ENCODE assay signal across 23 cellular contexts in the genomic region with DNA sequence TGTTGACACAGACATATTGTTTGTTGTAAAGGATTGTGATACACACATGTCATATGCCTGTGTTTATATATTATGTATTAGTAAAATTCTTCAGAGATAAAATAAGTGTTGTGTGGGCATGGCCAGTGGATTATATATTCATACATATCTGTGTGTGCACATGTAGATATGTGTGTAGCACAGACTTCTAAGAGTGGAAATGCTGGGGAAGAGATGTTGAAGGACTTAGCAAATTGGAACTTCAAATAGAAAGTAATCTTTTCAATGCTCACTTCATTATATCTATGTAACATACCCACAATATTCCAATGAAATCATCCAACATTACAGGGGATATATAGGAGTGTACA.
DNase-seq lines count a peak whose midpoint lies in the region; ATAC-seq, FAIRE-seq and TF ChIP-seq lines count a peak whose summit lies in the region.
"Had no signal": no experiment of that assay in that cellular context is flagged by ENCODE, and none has a peak within 500 bp of the region (broad histone marks: within the 10 kb centered on the region; RNA-seq: fewer than 3 reads in every experiment).

No MANE protein-coding gene starts in this region.

- no peak overlapping the region for H4K91ac ChIP-seq in mesenchymal stem cell (ENCODE audit: low read length)

- H3K36me3 ChIP-seq in Caco-2 (ENCODE audit: control insufficient read depth, insufficient read depth, low read length), result no peaks in the 10 kb centered on the region
- H3K36me3 ChIP-seq in endodermal cell (ENCODE audit: control insufficient read depth, insufficient read depth, low read length), result peaks cover 3% of the 10 kb centered on the region
- H3K36me3 ChIP-seq in mesenchymal stem cell (ENCODE audit: control insufficient read depth in 1 of 2, insufficient read depth in 2 of 2, low read depth in 1 of 2, low read length in 2 of 2), result no peaks in the 10 kb centered on the region
- no peaks in the 10 kb centered on the region for H3K36me3 ChIP-seq in pancreas
- H3K36me3 ChIP-seq: BLaER1 treated with 17β-estradiol and CSF1 and Interleukin-3, amounts not matched to agents 10 nM and 100 nM had no signal

- H2BK12ac ChIP-seq in mesenchymal stem cell (ENCODE audit: low read length in 2 of 2), result no peak overlapping the region

- POLR2A ChIA-PET in Caco-2 (lab: Charles Lee), result no interaction called here

- FAIRE-seq in pancreas (lab: Jason Lieb, UNC), result no peak
- FAIRE-seq: A549, GM12878, GM12892, GM18507 had no signal

- TF ChIP-seq CTCF in Caco-2 (IDR thresholded peaks at IDR 0.05; ENCODE audit: insufficient read depth in 1 of 2, low read depth in 1 of 2, low read length in 1 of 2, severe bottlenecking in 1 of 2, unreplicated experiment in 1 of 2), result no peak
- TF ChIP-seq CTCF in endodermal cell (conservative IDR thresholded peaks at IDR 0.05), result no peak
- no peak for TF ChIP-seq CTCF in pancreas (IDR thresholded peaks at IDR 0.05)

- H3K4me1 ChIP-seq in Caco-2 (peaks cover 30% of the 10 kb centered on the region), endodermal cell (ENCODE audit: control insufficient read depth, insufficient read depth, low read length) (peaks cover 4% of the 10 kb centered on the region), mesenchymal stem cell (ENCODE audit: control insufficient read depth, insufficient read depth, low read depth, low read length) (no peaks in the 10 kb centered on the region), pancreas (peaks cover 0 to 12% (median 10%) of the 10 kb centered on the region in 3 donors)
- H3K4me1 ChIP-seq: A549; BLaER1 treated with 17β-estradiol and CSF1 and Interleukin-3, amounts not matched to agents 10 nM and 100 nM had no signal

- H2BK120ac ChIP-seq in mesenchymal stem cell (ENCODE audit: low read depth, low read length), result no peak overlapping the region

- peak overlapping the region; percentile 58 for H3K27ac Mint-ChIP-seq in Caco-2 (ENCODE audit: unreplicated experiment)
- H3K27ac Mint-ChIP-seq in endodermal cell, result no peak overlapping the region
- no peak overlapping the region for H3K27ac Mint-ChIP-seq in activated T-cell treated with anti-CD3 and anti-CD28 coated beads, Interleukin-2, amount 50 U/mL, for 24 hours
- H3K27ac Mint-ChIP-seq: B cell; CD4-positive, alpha-beta T cell; CD8-positive, alpha-beta T cell had no signal

- no peak overlapping the region for H3K4me2 ChIP-seq in mesenchymal stem cell (ENCODE audit: low read length, poor library complexity, severe bottlenecking)
- H3K4me2 ChIP-seq: A549; BLaER1 treated with 17β-estradiol and CSF1 and Interleukin-3, amounts not matched to agents 10 nM and 100 nM had no signal

- no peaks in the 10 kb centered on the region for H3K27me3 ChIP-seq in Caco-2 (replicated peaks; ENCODE audit: control insufficient read depth, insufficient read depth, low read length)
- no peaks in the 10 kb centered on the region for H3K27me3 ChIP-seq in endodermal cell (ENCODE audit: control insufficient read depth, insufficient read depth, low read length, poor library complexity, severe bottlenecking)
- H3K27me3 ChIP-seq in mesenchymal stem cell (ENCODE audit: control insufficient read depth in 1 of 2, insufficient read depth in 1 of 2, low read length in 2 of 2), result no peaks in the 10 kb centered on the region
- peaks cover 0 to 2% (median 0%) of the 10 kb centered on the region in 4 donors for H3K27me3 ChIP-seq in pancreas
- H3K27me3 ChIP-seq: BLaER1 treated with 17β-estradiol and CSF1 and Interleukin-3, amounts not matched to agents 10 nM and 100 nM had no signal

- H3K36me3 Mint-ChIP-seq in Caco-2 (ENCODE audit: insufficient read depth, unreplicated experiment) (peaks cover 14% of the 10 kb centered on the region), endodermal cell (ENCODE audit: low read depth) (no peaks in the 10 kb centered on the region)
- no peaks in the 10 kb centered on the region for H3K36me3 Mint-ChIP-seq in activated T-cell treated with anti-CD3 and anti-CD28 coated beads, Interleukin-2, amount 50 U/mL, for 24 hours (ENCODE audit: low read depth)
- H3K36me3 Mint-ChIP-seq: CD8-positive, alpha-beta T cell had no signal

- no peak overlapping the region for H3K14ac ChIP-seq in mesenchymal stem cell (ENCODE audit: low read length in 2 of 2)

- peaks cover 4% of the 10 kb centered on the region; the same call in 1 of the 2 replicates for H3K9me3 ChIP-seq in Caco-2
- peaks cover 16% of the 10 kb centered on the region for H3K9me3 ChIP-seq in endodermal cell (ENCODE audit: control insufficient read depth, low read length)
- H3K9me3 ChIP-seq in mesenchymal stem cell (ENCODE audit: control insufficient read depth, low read length), result no peaks in the 10 kb centered on the region
- no peaks in the 10 kb centered on the region for H3K9me3 ChIP-seq in pancreas
- H3K9me3 ChIP-seq: A549; BLaER1 treated with 17β-estradiol and CSF1 and Interleukin-3, amounts not matched to agents 10 nM and 100 nM had no signal

- H3K4me3 Mint-ChIP-seq in Caco-2 (ENCODE audit: unreplicated experiment), result peak overlapping the region; percentile 28
- H3K4me3 Mint-ChIP-seq in endodermal cell, result no peak overlapping the region
- no peak overlapping the region for H3K4me3 Mint-ChIP-seq in activated T-cell treated with anti-CD3 and anti-CD28 coated beads, Interleukin-2, amount 50 U/mL, for 24 hours
- H3K4me3 Mint-ChIP-seq: B cell; CD4-positive, alpha-beta T cell; CD8-positive, alpha-beta T cell had no signal

- H3K27ac ChIP-seq in endodermal cell (ENCODE audit: low read depth, low read length), result no peak overlapping the region
- H3K27ac ChIP-seq in mesenchymal stem cell (ENCODE audit: low read length, poor library complexity, severe bottlenecking), result peak overlapping the region; percentile 84
- H3K27ac ChIP-seq in pancreas, result no peak overlapping the region
- H3K27ac ChIP-seq: 22Rv1; A549; BLaER1 treated with 17β-estradiol and CSF1 and Interleukin-3, amounts not matched to agents 10 nM and 100 nM; C4-2B had no signal

- no peak for DNase-seq in Caco-2
- no peak for DNase-seq in endodermal cell
- no peak for DNase-seq in mesenchymal stem cell
- DNase-seq in pancreas, result no peak
- no peak for DNase-seq in midbrain (lab: John Stamatoyannopoulos, UW)
- no peak for DNase-seq in activated T-cell treated with anti-CD3 and anti-CD28 coated beads, Interleukin-2, amount 50 U/mL, for 24 hours
- no peak for DNase-seq in NCI-H526 treated with DMSO at 0.1 percent for 48 hours (lab: John Stamatoyannopoulos, UW)
- DNase-seq: AML-193; CD4-positive, alpha-beta T cell; CD8-positive, alpha-beta T cell; DMS 273 treated with DMSO at 0.1 percent for 48 hours; DMS79; DND-41; EL; GDM1 had no signal

- H3K4ac ChIP-seq in mesenchymal stem cell (ENCODE audit: low read depth in 1 of 2, low read length in 2 of 2), result no peak overlapping the region

- H2BK15ac ChIP-seq in mesenchymal stem cell (ENCODE audit: low read depth, poor library complexity, severe bottlenecking), result no peak overlapping the region

- H3K4me1 Mint-ChIP-seq in Caco-2 (ENCODE audit: low read depth, unreplicated experiment), result peaks cover 23% of the 10 kb centered on the region
- H3K4me1 Mint-ChIP-seq in endodermal cell, result peaks cover 18% of the 10 kb centered on the region
- no peaks in the 10 kb centered on the region for H3K4me1 Mint-ChIP-seq in activated T-cell treated with anti-CD3 and anti-CD28 coated beads, Interleukin-2, amount 50 U/mL, for 24 hours (ENCODE audit: low read depth)
- H3K4me1 Mint-ChIP-seq: B cell had no signal

- H3K18ac ChIP-seq in mesenchymal stem cell (ENCODE audit: low read depth in 1 of 2, low read length in 2 of 2), result no peak overlapping the region

- H2AFZ ChIP-seq in mesenchymal stem cell (ENCODE audit: low read depth, low read length), result no peak overlapping the region

- no peak overlapping the region for H2AK5ac ChIP-seq in mesenchymal stem cell (ENCODE audit: low read length, severe bottlenecking)

- CTCF ChIA-PET in Caco-2 (lab: Charles Lee), result interaction anchor here (0.6 to 0.7 kb wide), 2 partner anchors 27 to 35 kb away, joined by 3 read pairs; no protein-coding TSS in a partner anchor

- no peak overlapping the region for H4K8ac ChIP-seq in mesenchymal stem cell (ENCODE audit: low read length)

- H3K79me1 ChIP-seq in mesenchymal stem cell (replicated peaks; ENCODE audit: low read length, poor library complexity, severe bottlenecking), result no peaks in the 10 kb centered on the region

- H3K9ac ChIP-seq in endodermal cell (ENCODE audit: extremely low read depth, low read length, poor library complexity, severe bottlenecking), result no peak overlapping the region
- no peak overlapping the region for H3K9ac ChIP-seq in mesenchymal stem cell (ENCODE audit: low read length)
- H3K9ac ChIP-seq: BLaER1 treated with 17β-estradiol and CSF1 and Interleukin-3, amounts not matched to agents 10 nM and 100 nM had no signal

- H3K27me3 Mint-ChIP-seq in Caco-2 (ENCODE audit: insufficient read depth, unreplicated experiment) (no peaks in the 10 kb centered on the region), endodermal cell (ENCODE audit: insufficient read depth) (no peaks in the 10 kb centered on the region)
- peaks cover 5% of the 10 kb centered on the region for H3K27me3 Mint-ChIP-seq in activated T-cell treated with anti-CD3 and anti-CD28 coated beads, Interleukin-2, amount 50 U/mL, for 24 hours

- H2BK5ac ChIP-seq in mesenchymal stem cell (ENCODE audit: low read depth, low read length, poor library complexity, severe bottlenecking), result no peak overlapping the region

- H3K4me3 ChIP-seq in Caco-2 (ENCODE audit: low read depth, low read length) (no peak overlapping the region), endodermal cell (ENCODE audit: low read length) (peak overlapping the region; percentile 54), mesenchymal stem cell (ENCODE audit: insufficient read depth in 1 of 2, low read depth in 1 of 2, low read length in 2 of 2) (no peak overlapping the region), pancreas (no peak overlapping the region)
- H3K4me3 ChIP-seq: A549; BLaER1 treated with 17β-estradiol and CSF1 and Interleukin-3, amounts not matched to agents 10 nM and 100 nM; GM12878 had no signal

- ATAC-seq in pancreas, result peak; percentile 55 to 70 (median 62)
- ATAC-seq: A549; CD8-positive, alpha-beta T cell; GM12878 had no signal

- no TSS peak for BruUV-seq in Caco-2 (replicated peaks; lab: Mats Ljungman, UMichigan)

- no peak overlapping the region for H3K23ac ChIP-seq in mesenchymal stem cell (ENCODE audit: low read length in 2 of 2)

- H3K9me3 Mint-ChIP-seq in Caco-2 (ENCODE audit: unreplicated experiment), result peaks cover 19% of the 10 kb centered on the region
- H3K9me3 Mint-ChIP-seq in endodermal cell, result peaks cover 5% of the 10 kb centered on the region
- no peaks in the 10 kb centered on the region for H3K9me3 Mint-ChIP-seq in activated T-cell treated with anti-CD3 and anti-CD28 coated beads, Interleukin-2, amount 50 U/mL, for 24 hours
- H3K9me3 Mint-ChIP-seq: CD4-positive, alpha-beta T cell; CD8-positive, alpha-beta T cell had no signal

- intact Hi-C loops in Caco-2 (cut with micrococcal nuclease; ENCODE audit: unreplicated experiment), result loop anchor here (1.0 to 2.0 kb wide), 2 partner anchors 27 to 37 kb away; no protein-coding TSS in a partner anchor
- intact Hi-C loops in pancreas (cut with DNase I), result no loop called here
